1 cellular context compared by ENCODE assay signal in the genomic region with DNA sequence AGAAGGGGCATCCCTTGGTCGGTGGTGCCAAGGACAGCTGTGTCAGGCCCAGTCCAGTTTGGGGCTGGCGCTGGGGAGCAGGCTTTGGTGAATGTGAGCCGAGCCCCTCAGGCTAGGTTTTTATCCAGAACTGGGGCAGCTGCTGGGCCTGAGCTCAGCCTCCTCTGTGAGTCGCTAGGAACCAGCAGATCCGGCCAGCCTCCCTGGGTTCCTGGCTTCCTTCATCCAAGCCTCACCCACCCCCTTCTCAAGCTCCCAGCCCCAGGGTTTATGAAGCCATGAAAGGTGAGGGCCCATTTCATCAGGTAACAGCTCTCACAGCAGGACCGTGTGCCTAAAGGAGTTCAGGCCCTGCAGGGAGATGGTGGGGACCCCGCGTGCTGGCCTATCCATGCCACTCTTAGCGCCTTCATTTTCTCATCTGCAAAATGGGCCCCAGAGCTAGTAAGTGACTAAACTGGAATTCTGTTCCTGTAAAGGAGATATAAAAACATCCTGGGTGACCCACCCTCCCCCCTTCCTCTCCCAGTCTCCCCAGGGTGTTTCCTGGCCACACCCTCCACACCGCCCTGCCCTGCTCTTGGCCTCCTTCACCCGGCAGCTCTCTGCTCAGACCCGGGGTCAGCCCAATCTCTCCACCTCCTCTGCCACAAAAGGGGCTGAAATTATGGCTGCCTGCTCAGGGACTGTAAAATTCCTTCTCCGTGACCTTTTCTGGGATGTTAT.
TF ChIP-seq lines count a peak whose summit lies in the region.

No MANE protein-coding gene starts in this region.

TF ChIP-seq in H1, 55 proteins besides CTCF, POLR2A, EP300 and RAD21:
- TF ChIP-seq ASH2L (IDR thresholded peaks at IDR 0.05; ENCODE audit: low read length) = no peak
- TF ChIP-seq KDM1A (IDR thresholded peaks at IDR 0.05; ENCODE audit: borderline replicate concordance, low read length) = peak; percentile 65; the same call in 1 of the 2 replicates
